In the genomic region with DNA sequence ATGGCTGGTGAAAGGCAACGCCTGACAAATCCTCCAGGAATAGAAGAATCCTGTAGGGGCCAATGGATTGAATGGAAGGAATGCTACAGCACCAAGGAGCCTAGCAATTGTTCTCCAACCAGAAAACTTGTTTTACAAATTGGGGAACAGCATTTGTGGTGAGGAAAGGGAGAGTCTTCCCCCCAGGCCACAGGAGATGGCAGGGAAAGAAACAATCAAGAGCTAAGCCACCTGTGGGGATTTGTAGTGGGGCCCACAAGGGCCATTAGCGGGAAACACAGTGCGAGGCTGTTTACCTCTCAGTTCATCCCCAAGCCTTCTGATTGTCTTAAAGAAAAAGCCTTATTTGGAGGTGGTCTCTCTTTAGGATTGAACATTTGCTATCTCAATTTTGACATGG, we compare ENCODE assay signal across 30 cellular contexts. TPM values are rescaled to one million over a fixed set of nuclear protein-coding genes. Genes with fewer than 3 reads are reported as not detected.
"Had no signal": no experiment of that assay in that cellular context is flagged by ENCODE, and none has a peak within 500 bp of the region (broad histone marks: within the 10 kb centered on the region; RNA-seq: fewer than 3 reads in every experiment).

No MANE protein-coding gene starts in this region.

- H3K27ac ChIP-seq: foreskin keratinocyte, left lung, neutrophil, ovary, psoas muscle, right atrium auricular region, spleen, thoracic aorta, upper lobe of right lung had no signal

- H3K27ac Mint-ChIP-seq: activated B cell treated with CpG ODN at 0.5 μM for 24 hours; activated CD4-positive, alpha-beta T cell treated with anti-CD3 and anti-CD28 coated beads for 36 hours; activated naive CD4-positive, alpha-beta T cell treated with anti-CD3 and anti-CD28 coated beads, Interleukin-2, amount 50 U/mL, for 72 hours; activated T-cell treated with anti-CD3 and anti-CD28 coated beads, Interleukin-2, amount 50 U/mL, for 24 hours; activated T-helper 17 cell treated with anti-CD3 and anti-CD28 coated beads, Interleukin-2, amount 50 U/mL, for 72 hours; brain; dendritic cell treated with granulocyte-macrophage colony-stimulating factor and Interleukin-4, amounts not matched to agents 40 ng/mL and 50 ng/mL, for 4 days; immature natural killer cell; natural killer cell treated with Interleukin-12 subunit alpha and Interleukin-12 subunit beta and Interleukin-15 and Interleukin-18, amount 100 ng/mL, for 72 hours had no signal

- H3K9me3 ChIP-seq: left lung, neutrophil, ovary, psoas muscle, right atrium auricular region, spleen, thoracic aorta, upper lobe of right lung had no signal

- H3K4me3 ChIP-seq: left lung, ovary, psoas muscle, right atrium auricular region, spleen, thoracic aorta, upper lobe of right lung had no signal

- DNase-seq: activated B cell treated with CpG ODN at 0.5 μM for 24 hours; activated CD4-positive, alpha-beta T cell treated with anti-CD3 and anti-CD28 coated beads for 36 hours; activated CD4-positive, alpha-beta T cell treated with anti-CD3 and anti-CD28 coated beads, Interleukin-2, amount 50 U/mL, for 4 hours; activated CD8-positive, alpha-beta memory T cell treated with anti-CD3 and anti-CD28 coated beads for 24 hours; activated CD8-positive, alpha-beta memory T cell treated with anti-CD3 and anti-CD28 coated beads, Interleukin-2, amount 50 U/mL, for 4 hours; activated T-cell treated with anti-CD3 and anti-CD28 coated beads, Interleukin-2, amount 50 U/mL, for 24 hours; aorta; effector CD4-positive, alpha-beta T cell; erythroblast; foreskin keratinocyte; immature natural killer cell; kidney glomerular epithelial cell; left lung; midbrain; ovary; psoas muscle; spleen; stimulated activated CD4-positive, alpha-beta T cell treated with anti-CD3 and anti-CD28 coated beads, Interleukin-4, amount 100 ng/mL, for 1 hour; stimulated activated naive CD4-positive, alpha-beta T cell; T1000; upper lobe of right lung had no signal

- H3K4me3 Mint-ChIP-seq: activated B cell treated with CpG ODN at 0.5 μM for 24 hours; activated CD4-positive, alpha-beta T cell treated with anti-CD3 and anti-CD28 coated beads for 36 hours; activated T-cell treated with anti-CD3 and anti-CD28 coated beads, Interleukin-2, amount 50 U/mL, for 24 hours; activated T-helper 17 cell treated with anti-CD3 and anti-CD28 coated beads, Interleukin-2, amount 50 U/mL, for 72 hours; brain; dendritic cell treated with granulocyte-macrophage colony-stimulating factor and Interleukin-4, amounts not matched to agents 40 ng/mL and 50 ng/mL, for 4 days; immature natural killer cell; natural killer cell treated with Interleukin-12 subunit alpha and Interleukin-12 subunit beta and Interleukin-15 and Interleukin-18, amount 100 ng/mL, for 72 hours had no signal

- H3K36me3 ChIP-seq: left lung, neutrophil, ovary, right atrium auricular region, spleen, thoracic aorta, upper lobe of right lung had no signal

- H3K4me1 Mint-ChIP-seq: activated CD4-positive, alpha-beta T cell treated with anti-CD3 and anti-CD28 coated beads for 36 hours; activated T-helper 17 cell treated with anti-CD3 and anti-CD28 coated beads, Interleukin-2, amount 50 U/mL, for 72 hours; immature natural killer cell had no signal

- H3K36me3 Mint-ChIP-seq: activated naive CD4-positive, alpha-beta T cell treated with anti-CD3 and anti-CD28 coated beads, Interleukin-2, amount 50 U/mL, for 72 hours; brain; immature natural killer cell; natural killer cell treated with Interleukin-12 subunit alpha and Interleukin-12 subunit beta and Interleukin-15 and Interleukin-18, amount 100 ng/mL, for 72 hours had no signal

- H3K4me1 ChIP-seq: foreskin keratinocyte, left lung, psoas muscle, right atrium auricular region, spleen, upper lobe of right lung had no signal

- H3K27me3 ChIP-seq: ovary, right atrium auricular region, upper lobe of right lung had no signal

- H3K9me3 Mint-ChIP-seq: activated B cell treated with CpG ODN at 0.5 μM for 24 hours; activated naive CD4-positive, alpha-beta T cell treated with anti-CD3 and anti-CD28 coated beads, Interleukin-2, amount 50 U/mL, for 72 hours; activated T-cell treated with anti-CD3 and anti-CD28 coated beads, Interleukin-2, amount 50 U/mL, for 24 hours; activated T-helper 17 cell treated with anti-CD3 and anti-CD28 coated beads, Interleukin-2, amount 50 U/mL, for 72 hours; dendritic cell treated with granulocyte-macrophage colony-stimulating factor and Interleukin-4, amounts not matched to agents 40 ng/mL and 50 ng/mL, for 4 days; natural killer cell treated with Interleukin-12 subunit alpha and Interleukin-12 subunit beta and Interleukin-15 and Interleukin-18, amount 100 ng/mL, for 72 hours had no signal

RNA-seq across cellular contexts. Expression of a gene that starts 48.5 kb away (rescaled TPM):
- total RNA-seq: activated naive CD4-positive, alpha-beta T cell treated with anti-CD3 and anti-CD28 coated beads, Interleukin-2, amount 50 U/mL, for 72 hours; lung microvascular endothelial cell had no signal
- polyA plus RNA-seq: immature natural killer cell had no signal
